In genomic region chr17:82080789-82081464, GRCh38 we compare ENCODE assay signal across 1 cellular context.
TF ChIP-seq lines count a peak whose summit lies in the region.

No MANE protein-coding gene starts in this region.

TF ChIP-seq in WTC11, 78 proteins besides CTCF, POLR2A, EP300 and RAD21 (continued from another document):
- TF ChIP-seq ARID4B (CRISPR knock-in tag; IDR thresholded peaks at IDR 0.05; ENCODE audit: borderline replicate concordance) (no peak), ATF1 (CRISPR knock-in tag; IDR thresholded peaks at IDR 0.05) (no peak), FOXP4 (CRISPR knock-in tag; IDR thresholded peaks at IDR 0.05) (peak; percentile 25; the same call in 1 of the 2 replicates)
